1 cellular context compared by ENCODE assay signal in genomic region chr21:39527067-39527595, GRCh38.
TF ChIP-seq lines count a peak whose summit lies in the region.

No MANE protein-coding gene starts in this region.

TF ChIP-seq in IMR-90, 13 proteins besides CTCF, POLR2A, EP300 and RAD21 (continued from another document):
- TF ChIP-seq USF2 (IDR thresholded peaks at IDR 0.05; ENCODE audit: low read depth, low read length) = no peak
- TF ChIP-seq RFX5 (IDR thresholded peaks at IDR 0.05; ENCODE audit: low read depth, low read length) = no peak
- TF ChIP-seq CHD1 (IDR thresholded peaks at IDR 0.05; ENCODE audit: low read depth, low read length) = no peak
- TF ChIP-seq, protein P1, sequence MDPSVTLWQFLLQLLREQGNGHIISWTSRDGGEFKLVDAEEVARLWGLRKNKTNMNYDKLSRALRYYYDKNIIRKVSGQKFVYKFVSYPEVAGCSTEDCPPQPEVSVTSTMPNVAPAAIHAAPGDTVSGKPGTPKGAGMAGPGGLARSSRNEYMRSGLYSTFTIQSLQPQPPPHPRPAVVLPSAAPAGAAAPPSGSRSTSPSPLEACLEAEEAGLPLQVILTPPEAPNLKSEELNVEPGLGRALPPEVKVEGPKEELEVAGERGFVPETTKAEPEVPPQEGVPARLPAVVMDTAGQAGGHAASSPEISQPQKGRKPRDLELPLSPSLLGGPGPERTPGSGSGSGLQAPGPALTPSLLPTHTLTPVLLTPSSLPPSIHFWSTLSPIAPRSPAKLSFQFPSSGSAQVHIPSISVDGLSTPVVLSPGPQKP (IDR thresholded peaks at IDR 0.05; ENCODE audit: borderline replicate concordance, low read depth, low read length) = no peak
- TF ChIP-seq CEBPB (IDR thresholded peaks at IDR 0.05; ENCODE audit: low read depth, low read length) = no peak
- no peak for TF ChIP-seq MAZ (IDR thresholded peaks at IDR 0.05; ENCODE audit: borderline replicate concordance, low read depth, low read length)
- TF ChIP-seq MXI1 (IDR thresholded peaks at IDR 0.05; ENCODE audit: borderline replicate concordance, low read depth, low read length) = no peak
